Comparison of ENCODE assay signal across 8 cellular contexts in genomic region chr19:10544753-10545251, GRCh38. TPM values are rescaled to one million over a fixed set of nuclear protein-coding genes. Genes with fewer than 3 reads are reported as not detected.
DNase-seq lines count a peak whose midpoint lies in the region; ATAC-seq, FAIRE-seq and TF ChIP-seq lines count a peak whose summit lies in the region.

No MANE protein-coding gene starts in this region.

- H3K9me3 ChIP-seq in GM12878 (replicated peaks; ENCODE audit: control insufficient read depth, insufficient read depth, low read length) (no peaks in the 10 kb centered on the region), lower lobe of right lung (no peaks in the 10 kb centered on the region), transverse colon (no peaks in the 10 kb centered on the region)

- FAIRE-seq in GM12878 (lab: Jason Lieb, UNC): no peak

- SMC1A ChIA-PET in GM12878 (lab: Charles Lee; ENCODE audit: uncharacterized antibody, unreplicated experiment): no interaction called here

- CTCF ChIA-PET in GM12878 (lab: Yijun Ruan, JAX): interaction anchor here (1.1 kb wide), 1 partner anchor 99 kb away, joined by 3 read pairs; no protein-coding TSS in a partner anchor

- no peak for TF ChIP-seq RAD21 in GM12878 (IDR thresholded peaks at IDR 0.05; ENCODE audit: insufficient read depth, low read depth, low read length)

- H3K4me2 ChIP-seq in GM12878 (ENCODE audit: control insufficient read depth, insufficient read depth): peak overlapping the region; percentile 100

- TSS peak; percentile 72 for BruUV-seq in GM12878 (replicated peaks; lab: Mats Ljungman, UMichigan)

- H3K9ac ChIP-seq in GM12878 (ENCODE audit: control insufficient read depth, insufficient read depth, low read length): peak overlapping the region; percentile 97

- ATAC-seq in activated T-cell treated with anti-CD3 and anti-CD28 coated beads, Interleukin-2, amount 50 U/mL, for 4 hours: no peak
- no peak for ATAC-seq in GM12878
- no peak for ATAC-seq in lower lobe of right lung
- no peak for ATAC-seq in activated CD4-positive, CD25-positive, alpha-beta regulatory T cell treated with anti-CD3 and anti-CD28 coated beads, Interleukin-2, amount 50 U/mL, for 24 hours

- intact Hi-C loops in GM12878 (cut with micrococcal nuclease; ENCODE audit: unreplicated experiment) (no loop called here), lower lobe of right lung (cut with DNase I) (no loop called here), transverse colon (cut with DNase I; ENCODE audit: low total_unique reads) (no loop called here)

- TF ChIP-seq EP300 in GM12878 (IDR thresholded peaks at IDR 0.05; ENCODE audit: borderline replicate concordance in 1 of 2, control insufficient read depth in 1 of 2, low read depth in 2 of 2, low read length in 2 of 2): no peak
- TF ChIP-seq EP300 in transverse colon (IDR thresholded peaks at IDR 0.05; ENCODE audit: low read depth): no peak

- 72% methylated on average over 23 of the region's 23 CpGs for WGBS in GM12878 (ENCODE audit: insufficient coverage, insufficient replicate concordance, low lambda C conversion rate, missing lambda C conversion rate)
- 47% methylated on average over 13 of the region's 23 CpGs; no CpG with 5 or more reads in 1 of the 2 donors for WGBS in transverse colon (ENCODE audit: low coverage in 1 of 2), 2 donors

- no peaks in the 10 kb centered on the region for H4K20me1 ChIP-seq in GM12878 (ENCODE audit: control insufficient read depth, insufficient read depth)

- in situ Hi-C loops in GM12878 (cut with MboI) (no loop called here), transverse colon (cut with MboI; ENCODE audit: low pct_ligation_motif_present in 1 of 4, low pct_unique_long_range_greater_than_20kb in 1 of 4, low sequenced_read_pairs in 3 of 4) (no loop called here)

- H2AFZ ChIP-seq in GM12878 (ENCODE audit: control insufficient read depth, low read depth, low read length): no peak overlapping the region

- H3K4me1 Mint-ChIP-seq in activated T-cell treated with anti-CD3 and anti-CD28 coated beads, Interleukin-2, amount 50 U/mL, for 4 hours (ENCODE audit: low read depth): peaks cover 13% of the 10 kb centered on the region

- H3K4me3 ChIP-seq in GM12878 (peak overlapping the region; percentile 93), lower lobe of right lung (peak overlapping the region; percentile 88), transverse colon (peak overlapping the region; percentile 82 to 99 (median 94))

- H3K4me3 Mint-ChIP-seq in activated T-cell treated with anti-CD3 and anti-CD28 coated beads, Interleukin-2, amount 50 U/mL, for 4 hours: peak overlapping the region; percentile 89

- peaks cover 14% of the 10 kb centered on the region for H3K4me1 ChIP-seq in GM12878 (ENCODE audit: control insufficient read depth, insufficient read depth, low read length)
- peaks cover 19% of the 10 kb centered on the region for H3K4me1 ChIP-seq in lower lobe of right lung
- H3K4me1 ChIP-seq in transverse colon: peaks cover 4 to 31% (median 18%) of the 10 kb centered on the region in 4 donors

- H3K27me3 Mint-ChIP-seq in activated T-cell treated with anti-CD3 and anti-CD28 coated beads, Interleukin-2, amount 50 U/mL, for 4 hours (ENCODE audit: low read depth): peaks cover 2% of the 10 kb centered on the region

- no peaks in the 10 kb centered on the region for H3K9me3 Mint-ChIP-seq in activated T-cell treated with anti-CD3 and anti-CD28 coated beads, Interleukin-2, amount 50 U/mL, for 4 hours

- TF ChIP-seq POLR2A in GM12878 (IDR thresholded peaks at IDR 0.05; ENCODE audit: low read depth, low read length) (no peak), transverse colon (IDR thresholded peaks at IDR 0.05) (no peak)

- H3K27ac ChIP-seq in GM12878 (ENCODE audit: control insufficient read depth, insufficient read depth): peak overlapping the region; percentile 83
- H3K27ac ChIP-seq in lower lobe of right lung: no peak overlapping the region
- H3K27ac ChIP-seq in transverse colon: peak overlapping the region; percentile 92 to 98 (median 96)

- H3K27me3 ChIP-seq in GM12878 (replicated peaks in 1 of 2; ENCODE audit: control insufficient read depth in 2 of 2, insufficient read depth in 2 of 2, low read length in 1 of 2) (no peaks in the 10 kb centered on the region), lower lobe of right lung (ENCODE audit: low read depth) (no peaks in the 10 kb centered on the region), transverse colon (no peaks in the 10 kb centered on the region)

- POLR2A ChIA-PET in GM12878 (lab: Charles Lee): interaction anchor here (0.5 to 2.5 kb wide), 4 partner anchors 10 to 26 kb away, joined by 3 to 7 read pairs (median 6); no protein-coding TSS in a partner anchor

- peaks cover 11% of the 10 kb centered on the region for H3K79me2 ChIP-seq in GM12878 (ENCODE audit: control insufficient read depth, insufficient read depth, low read length)

- peaks cover 3% of the 10 kb centered on the region in 2 experiments; a peak in 3 of 4 replicates for H3K36me3 ChIP-seq in GM12878 (ENCODE audit: control insufficient read depth in 2 of 2, insufficient read depth in 2 of 2, low read length in 1 of 2)
- peaks cover 43% of the 10 kb centered on the region for H3K36me3 ChIP-seq in lower lobe of right lung
- peaks cover 0 to 21% (median 4%) of the 10 kb centered on the region in 4 donors for H3K36me3 ChIP-seq in transverse colon

- RAD21 ChIA-PET in GM12878 (lab: Charles Lee; ENCODE audit: unreplicated experiment): no interaction called here

- no peak for DNase-seq in activated T-cell treated with anti-CD3 and anti-CD28 coated beads, Interleukin-2, amount 50 U/mL, for 4 hours
- no peak for DNase-seq in activated T-cell treated with anti-CD3 and anti-CD28 coated beads, Interleukin-2, amount 50 U/mL, for 1 hour
- no peak for DNase-seq in GM12878 (ENCODE audit: low read depth, low spot score)
- DNase-seq in lower lobe of right lung: no peak
- DNase-seq in transverse colon: no peak
- DNase-seq in anterior cingulate cortex (lab: John Stamatoyannopoulos, UW): no peak
- DNase-seq in DMS 273 treated with DMSO at 0.1 percent for 48 hours (lab: John Stamatoyannopoulos, UW): no peak

- TF ChIP-seq CTCF in GM12878 (IDR thresholded peaks at IDR 0.05 in 2 of 3, conservative IDR thresholded peaks at IDR 0.05 in 1 of 3; ENCODE audit: control insufficient read depth in 2 of 3, extremely low read depth in 1 of 3, insufficient read depth in 1 of 3, low read depth in 3 of 3, low read length in 3 of 3): no peak
- no peak for TF ChIP-seq CTCF in lower lobe of right lung (IDR thresholded peaks at IDR 0.05)
- TF ChIP-seq CTCF in transverse colon (IDR thresholded peaks at IDR 0.05): no peak

- no peaks in the 10 kb centered on the region for H3K36me3 Mint-ChIP-seq in activated T-cell treated with anti-CD3 and anti-CD28 coated beads, Interleukin-2, amount 50 U/mL, for 4 hours (ENCODE audit: insufficient read depth)

RNA-seq across cellular contexts. Expression of gene ATG4D, which starts 1.1 kb away (rescaled TPM):
- total RNA-seq in activated T-cell treated with anti-CD3 and anti-CD28 coated beads, Interleukin-2, amount 50 U/mL, for 4 hours: 10 to 100 TPM; 36.3 to 47.1 (median 39.9) TPM
- 11.7 and 13.3 TPM in 2 replicates for total RNA-seq in GM12878 (2013; cell fraction: nucleolus; rRNA removed)
- total RNA-seq in GM12878 (2014; rRNA removed) (15.6 and 16.8 TPM in 2 replicates), GM12878 (2014; rRNA removed; fragmentation: Illumina TruSeq; extraction: Trizol) (8.1 and 8.4 TPM in 2 replicates), GM12878 (2021) (24.2 and 24.3 TPM in 2 replicates), lower lobe of right lung (22.9 TPM), transverse colon (100 to 1,000 TPM in 2 of 4 donors, 10 to 100 TPM in 2; 79.9 to 164 (median 100) TPM)
- 7.4 TPM for polyA plus RNA-seq in GM12878 (2011; ENCODE audit: low read depth)
- polyA plus RNA-seq in GM12878 (2011; rRNA removed) (7.9 and 14.5 TPM in 2 replicates), GM12878 (2014; fragmentation: Illumina TruSeq; extraction: Trizol) (1.2 and 7.7 TPM in 2 replicates), GM12878 (2014; fragmentation: Nextera tagmentation; extraction: Ambion mirVana) (1 to 10 TPM in 1 of 2 experiments, under 1 TPM in 1; 0.39 to 2.3 TPM), GM12878 (2014; rRNA removed) (26.7 and 28.7 TPM in 2 replicates), GM12878 (2016; fragmentation: Nextera tagmentation; extraction: Ambion mirVana) (10 to 100 TPM; 12.4 to 14.6 TPM)
- 20.2 and 26.1 TPM in 2 replicates for polyA plus RNA-seq in GM12878 (2011; cell fraction: cytosol; rRNA removed)
- polyA plus RNA-seq in GM12878 (2011; cell fraction: nucleus; rRNA removed): 45.2 and 57.3 TPM in 2 replicates
- polyA plus RNA-seq in GM12878 (2012): 17.3 and 23.3 TPM in 2 replicates
- 10.1 and 22.5 TPM in 2 replicates for polyA minus RNA-seq in GM12878 (2011; rRNA and poly(A)+ RNA removed)
- polyA minus RNA-seq in GM12878 (2011; cell fraction: cytosol; rRNA and poly(A)+ RNA removed): 6.4 and 9.4 TPM in 2 replicates
- 10.0 and 14.4 TPM in 2 replicates for polyA minus RNA-seq in GM12878 (2011; cell fraction: nucleus; rRNA and poly(A)+ RNA removed)

RNA-seq across cellular contexts. Expression of gene KRI1, which starts 21.0 kb away (rescaled TPM):
- total RNA-seq in activated T-cell treated with anti-CD3 and anti-CD28 coated beads, Interleukin-2, amount 50 U/mL, for 4 hours: 10 to 100 TPM; 74.2 to 95.4 (median 87.4) TPM
- total RNA-seq in GM12878 (2013; cell fraction: nucleolus; rRNA removed): 18.6 and 20.9 TPM in 2 replicates
- total RNA-seq in GM12878 (2014; rRNA removed) (25.3 and 31.0 TPM in 2 replicates), GM12878 (2014; rRNA removed; fragmentation: Illumina TruSeq; extraction: Trizol) (17.6 and 21.0 TPM in 2 replicates), GM12878 (2021) (32.7 and 36.2 TPM in 2 replicates), lower lobe of right lung (25.2 TPM), transverse colon (10 to 100 TPM; 12.7 to 53.1 (median 27.9) TPM)
- polyA plus RNA-seq in GM12878 (2011; ENCODE audit: low read depth): 10.2 TPM
- polyA plus RNA-seq in GM12878 (2011; rRNA removed) (17.2 and 17.4 TPM in 2 replicates), GM12878 (2014; fragmentation: Illumina TruSeq; extraction: Trizol) (21.9 and 24.7 TPM in 2 replicates), GM12878 (2014; fragmentation: Nextera tagmentation; extraction: Ambion mirVana) (1 to 10 TPM in 1 of 2 experiments, under 1 TPM in 1; 0.98 to 3.4 TPM), GM12878 (2014; rRNA removed) (42.5 and 42.6 TPM in 2 replicates), GM12878 (2016; fragmentation: Nextera tagmentation; extraction: Ambion mirVana) (10 to 100 TPM; 24.7 to 27.4 TPM)
- polyA plus RNA-seq in GM12878 (2011; cell fraction: cytosol; rRNA removed): 12.3 and 17.7 TPM in 2 replicates
- 43.9 and 57.1 TPM in 2 replicates for polyA plus RNA-seq in GM12878 (2011; cell fraction: nucleus; rRNA removed)
- 18.6 and 27.4 TPM in 2 replicates for polyA plus RNA-seq in GM12878 (2012)
- 5.3 and 7.0 TPM in 2 replicates for polyA minus RNA-seq in GM12878 (2011; rRNA and poly(A)+ RNA removed)
- 8.0 and 9.6 TPM in 2 replicates for polyA minus RNA-seq in GM12878 (2011; cell fraction: cytosol; rRNA and poly(A)+ RNA removed)
- polyA minus RNA-seq in GM12878 (2011; cell fraction: nucleus; rRNA and poly(A)+ RNA removed): 12.5 and 24.5 TPM in 2 replicates

RNA-seq across cellular contexts. Expression of gene CDKN2D, which starts 24.0 kb away (rescaled TPM):
- total RNA-seq in activated T-cell treated with anti-CD3 and anti-CD28 coated beads, Interleukin-2, amount 50 U/mL, for 4 hours: 10 to 100 TPM; 15.3 to 19.8 (median 19.7) TPM
- total RNA-seq in GM12878 (2013; cell fraction: nucleolus; rRNA removed): 1.3 and 1.9 TPM in 2 replicates
- 3.4 TPM in 2 replicates for total RNA-seq in GM12878 (2014; rRNA removed)
- 7.6 and 8.5 TPM in 2 replicates for total RNA-seq in GM12878 (2014; rRNA removed; fragmentation: Illumina TruSeq; extraction: Trizol)
- total RNA-seq in GM12878 (2021): 10.2 and 11.0 TPM in 2 replicates
- 4.1 TPM for polyA plus RNA-seq in GM12878 (2011; ENCODE audit: low read depth)
- polyA plus RNA-seq in GM12878 (2011; rRNA removed): 11.9 and 17.0 TPM in 2 replicates
- polyA plus RNA-seq in GM12878 (2011; cell fraction: cytosol; rRNA removed): 19.5 and 28.1 TPM in 2 replicates
- 11.9 and 14.9 TPM in 2 replicates for polyA plus RNA-seq in GM12878 (2011; cell fraction: nucleus; rRNA removed)
- polyA plus RNA-seq in GM12878 (2012): 11.9 and 14.9 TPM in 2 replicates
- polyA plus RNA-seq in GM12878 (2014; fragmentation: Illumina TruSeq; extraction: Trizol): 3.6 and 5.2 TPM in 2 replicates
- 1 to 10 TPM in 1 of 2 experiments, under 1 TPM in 1; 0.53 to 4.9 TPM for polyA plus RNA-seq in GM12878 (2014; fragmentation: Nextera tagmentation; extraction: Ambion mirVana)
- polyA plus RNA-seq in GM12878 (2014; rRNA removed): 17.2 and 18.0 TPM in 2 replicates
- polyA plus RNA-seq in GM12878 (2016; fragmentation: Nextera tagmentation; extraction: Ambion mirVana): 1 to 10 TPM; 5.9 to 9.3 TPM
- polyA minus RNA-seq in GM12878 (2011; rRNA and poly(A)+ RNA removed): 5.3 and 8.3 TPM in 2 replicates
- 2.9 and 5.2 TPM in 2 replicates for polyA minus RNA-seq in GM12878 (2011; cell fraction: cytosol; rRNA and poly(A)+ RNA removed)
- polyA minus RNA-seq in GM12878 (2011; cell fraction: nucleus; rRNA and poly(A)+ RNA removed): 1.7 and 1.8 TPM in 2 replicates
- 13.1 TPM for total RNA-seq in lower lobe of right lung
- 10 to 100 TPM in 1 of 4 donors, 1 to 10 TPM in 3; 4.9 to 11.4 (median 7.1) TPM for total RNA-seq in transverse colon

RNA-seq across cellular contexts. Expression of gene S1PR5, which starts 27.6 kb away (rescaled TPM):
- under 1 TPM; 0.15 to 0.27 (median 0.24) TPM for total RNA-seq in activated T-cell treated with anti-CD3 and anti-CD28 coated beads, Interleukin-2, amount 50 U/mL, for 4 hours
- not detected in 2 replicates for total RNA-seq in GM12878 (2013; cell fraction: nucleolus; rRNA removed)
- total RNA-seq in GM12878 (2014; rRNA removed) (0.11 TPM in 1 of 2 replicates, not detected in the other), GM12878 (2014; rRNA removed; fragmentation: Illumina TruSeq; extraction: Trizol) (0.14 TPM in 1 of 2 replicates, not detected in the other), GM12878 (2021) (not detected in 2 replicates), lower lobe of right lung (2.4 TPM), transverse colon (not detected)
- polyA plus RNA-seq in GM12878 (2011; ENCODE audit: low read depth): not detected
- polyA plus RNA-seq in GM12878 (2011; rRNA removed) (0.04 TPM in 1 of 2 replicates, not detected in the other), GM12878 (2014; fragmentation: Illumina TruSeq; extraction: Trizol) (not detected in 2 replicates), GM12878 (2014; fragmentation: Nextera tagmentation; extraction: Ambion mirVana) (not detected), GM12878 (2014; rRNA removed) (0.14 TPM in 1 of 2 replicates, not detected in the other), GM12878 (2016; fragmentation: Nextera tagmentation; extraction: Ambion mirVana) (not detected)
- polyA plus RNA-seq in GM12878 (2011; cell fraction: cytosol; rRNA removed): 0.03 TPM in 1 of 2 replicates, not detected in the other
- polyA plus RNA-seq in GM12878 (2011; cell fraction: nucleus; rRNA removed): not detected in 2 replicates
- not detected in 2 replicates for polyA plus RNA-seq in GM12878 (2012)
- polyA minus RNA-seq in GM12878 (2011; rRNA and poly(A)+ RNA removed): not detected in 2 replicates
- polyA minus RNA-seq in GM12878 (2011; cell fraction: cytosol; rRNA and poly(A)+ RNA removed): not detected in 2 replicates
- polyA minus RNA-seq in GM12878 (2011; cell fraction: nucleus; rRNA and poly(A)+ RNA removed): not detected in 2 replicates

RNA-seq across cellular contexts. Expression of gene KEAP1, which starts 41.6 kb away (rescaled TPM):
- total RNA-seq in activated T-cell treated with anti-CD3 and anti-CD28 coated beads, Interleukin-2, amount 50 U/mL, for 4 hours: 10 to 100 TPM; 89.9 to 98.7 (median 92.9) TPM
- 30.3 and 40.1 TPM in 2 replicates for total RNA-seq in GM12878 (2013; cell fraction: nucleolus; rRNA removed)
- 49.0 and 60.4 TPM in 2 replicates for total RNA-seq in GM12878 (2014; rRNA removed)
- total RNA-seq in GM12878 (2014; rRNA removed; fragmentation: Illumina TruSeq; extraction: Trizol): 44.3 and 54.7 TPM in 2 replicates
- 61.2 and 76.2 TPM in 2 replicates for total RNA-seq in GM12878 (2021)
- 19.1 TPM for polyA plus RNA-seq in GM12878 (2011; ENCODE audit: low read depth)
- 23.7 and 42.6 TPM in 2 replicates for polyA plus RNA-seq in GM12878 (2011; rRNA removed)
- polyA plus RNA-seq in GM12878 (2011; cell fraction: cytosol; rRNA removed): 45.2 and 63.6 TPM in 2 replicates
- 57.9 and 62.3 TPM in 2 replicates for polyA plus RNA-seq in GM12878 (2011; cell fraction: nucleus; rRNA removed)
- 31.0 and 33.1 TPM in 2 replicates for polyA plus RNA-seq in GM12878 (2012)
- polyA plus RNA-seq in GM12878 (2014; fragmentation: Illumina TruSeq; extraction: Trizol): 17.2 and 36.7 TPM in 2 replicates
- 1 to 10 TPM; 1.4 to 9.3 TPM for polyA plus RNA-seq in GM12878 (2014; fragmentation: Nextera tagmentation; extraction: Ambion mirVana)
- polyA plus RNA-seq in GM12878 (2014; rRNA removed): 41.2 and 50.2 TPM in 2 replicates
- 10 to 100 TPM; 83.1 to 87.7 TPM for polyA plus RNA-seq in GM12878 (2016; fragmentation: Nextera tagmentation; extraction: Ambion mirVana)
- polyA minus RNA-seq in GM12878 (2011; rRNA and poly(A)+ RNA removed): 102 and 125 TPM in 2 replicates
- 29.0 and 35.8 TPM in 2 replicates for polyA minus RNA-seq in GM12878 (2011; cell fraction: cytosol; rRNA and poly(A)+ RNA removed)
- polyA minus RNA-seq in GM12878 (2011; cell fraction: nucleus; rRNA and poly(A)+ RNA removed): 16.2 and 22.3 TPM in 2 replicates
- 67.5 TPM for total RNA-seq in lower lobe of right lung
- 100 to 1,000 TPM in 1 of 4 donors, 10 to 100 TPM in 3; 54.8 to 348 (median 79.1) TPM for total RNA-seq in transverse colon
